In genomic region chr6:153003294-153003645, GRCh38 we compare ENCODE assay signal across 8 cellular contexts. TPM values are rescaled to one million over a fixed set of nuclear protein-coding genes. Genes with fewer than 3 reads are reported as not detected.
DNase-seq lines count a peak whose midpoint lies in the region; ATAC-seq and TF ChIP-seq lines count a peak whose summit lies in the region.

No MANE protein-coding gene starts in this region.

- H3K4me3 ChIP-seq in AG09309 (ENCODE audit: control insufficient read depth, low read depth, low read length): peak overlapping the region; percentile 81
- peak overlapping the region; percentile 72 for H3K4me3 ChIP-seq in Jurkat, Clone E6-1 (ENCODE audit: low read length)

- peak overlapping the region; percentile 99 for H3K27ac Mint-ChIP-seq in stimulated activated naive B cell treated with anti-CD40 and anti-IgM and Interleukin-4, amounts not matched to agents 10 μg/mL and 1 μg/mL and 100 μg/mL, for 72 hours

- ATAC-seq in GM18909 (IDR thresholded peaks at IDR 0.05; ENCODE audit: poor library complexity, unreplicated experiment): peak; percentile 6
- peak in 1 of 2 donors; percentile 12 for ATAC-seq in stimulated activated naive B cell treated with anti-CD40 and anti-IgM and Interleukin-4, amounts not matched to agents 10 μg/mL and 1 μg/mL and 100 μg/mL, for 72 hours (replicated peaks)

- 1% methylated on average over 9 of the region's 9 CpGs for WGBS in adipose tissue, 3 donors

- H3K27me3 Mint-ChIP-seq in stimulated activated naive B cell treated with anti-CD40 and anti-IgM and Interleukin-4, amounts not matched to agents 10 μg/mL and 1 μg/mL and 100 μg/mL, for 72 hours: no peaks in the 10 kb centered on the region

- no peak for TF ChIP-seq CTCF in AG09309 (IDR thresholded peaks at IDR 0.05; ENCODE audit: control insufficient read depth, insufficient read depth, low read depth, low read length, missing control alignments)

- H3K36me3 Mint-ChIP-seq in stimulated activated naive B cell treated with anti-CD40 and anti-IgM and Interleukin-4, amounts not matched to agents 10 μg/mL and 1 μg/mL and 100 μg/mL, for 72 hours: peaks cover 12 to 19% of the 10 kb centered on the region in 2 donors

- no peak for DNase-seq in AG09309 (ENCODE audit: low read depth)
- no peak for DNase-seq in Jurkat, Clone E6-1 (ENCODE audit: low read depth, low spot score)
- DNase-seq in inferior parietal cortex (ENCODE audit: extremely low spot score): peak; percentile 51
- DNase-seq in stimulated activated naive B cell treated with anti-CD40 and anti-IgM and Interleukin-4, amounts not matched to agents 10 μg/mL and 1 μg/mL and 100 μg/mL, for 72 hours: no peak
- no peak for DNase-seq in NCI-H2171 (lab: John Stamatoyannopoulos, UW)
- DNase-seq in NCI-H524 treated with DMSO at 0.1 percent for 48 hours (lab: John Stamatoyannopoulos, UW): no peak

- H3K27ac ChIP-seq in adipose tissue (ENCODE audit: low read depth, low read length): peak overlapping the region; percentile 78

- peak overlapping the region; percentile 98 to 100 for H3K4me3 Mint-ChIP-seq in stimulated activated naive B cell treated with anti-CD40 and anti-IgM and Interleukin-4, amounts not matched to agents 10 μg/mL and 1 μg/mL and 100 μg/mL, for 72 hours

- H3K9me3 Mint-ChIP-seq in stimulated activated naive B cell treated with anti-CD40 and anti-IgM and Interleukin-4, amounts not matched to agents 10 μg/mL and 1 μg/mL and 100 μg/mL, for 72 hours: peaks cover 0 to 2% of the 10 kb centered on the region in 2 donors

- peaks cover 14 to 31% of the 10 kb centered on the region in 2 donors for H3K4me1 Mint-ChIP-seq in stimulated activated naive B cell treated with anti-CD40 and anti-IgM and Interleukin-4, amounts not matched to agents 10 μg/mL and 1 μg/mL and 100 μg/mL, for 72 hours

RNA-seq across cellular contexts. Expression of gene MTRF1L, which starts 0.8 kb away (rescaled TPM):
- polyA plus RNA-seq in Jurkat, Clone E6-1 (2012; ENCODE audit: insufficient read depth, insufficient read length): 13.8 TPM
- polyA plus RNA-seq in adipose tissue: 10 to 100 TPM in 2 of 3 donors, 1 to 10 TPM in 1; 4.3 to 15.8 (median 13.5) TPM

RNA-seq across cellular contexts. Expression of gene FBXO5, which starts 20.4 kb away (rescaled TPM):
- 58.9 TPM for polyA plus RNA-seq in Jurkat, Clone E6-1 (2012; ENCODE audit: insufficient read depth, insufficient read length)
- polyA plus RNA-seq in adipose tissue: 1 to 10 TPM; 1.2 to 6.4 (median 2.7) TPM
